In genomic region chr17:43389022-43389947, GRCh38 we compare ENCODE assay signal across 1 cellular context.
TF ChIP-seq lines count a peak whose summit lies in the region.

No MANE protein-coding gene starts in this region.

TF ChIP-seq in K562, 482 proteins besides CTCF, POLR2A, EP300 and RAD21 (continued from another document):
- TF ChIP-seq, protein P1, sequence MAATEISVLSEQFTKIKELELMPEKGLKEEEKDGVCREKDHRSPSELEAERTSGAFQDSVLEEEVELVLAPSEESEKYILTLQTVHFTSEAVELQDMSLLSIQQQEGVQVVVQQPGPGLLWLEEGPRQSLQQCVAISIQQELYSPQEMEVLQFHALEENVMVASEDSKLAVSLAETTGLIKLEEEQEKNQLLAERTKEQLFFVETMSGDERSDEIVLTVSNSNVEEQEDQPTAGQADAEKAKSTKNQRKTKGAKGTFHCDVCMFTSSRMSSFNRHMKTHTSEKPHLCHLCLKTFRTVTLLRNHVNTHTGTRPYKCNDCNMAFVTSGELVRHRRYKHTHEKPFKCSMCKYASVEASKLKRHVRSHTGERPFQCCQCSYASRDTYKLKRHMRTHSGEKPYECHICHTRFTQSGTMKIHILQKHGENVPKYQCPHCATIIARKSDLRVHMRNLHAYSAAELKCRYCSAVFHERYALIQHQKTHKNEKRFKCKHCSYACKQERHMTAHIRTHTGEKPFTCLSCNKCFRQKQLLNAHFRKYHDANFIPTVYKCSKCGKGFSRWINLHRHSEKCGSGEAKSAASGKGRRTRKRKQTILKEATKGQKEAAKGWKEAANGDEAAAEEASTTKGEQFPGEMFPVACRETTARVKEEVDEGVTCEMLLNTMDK (IDR thresholded peaks at IDR 0.05; ENCODE audit: borderline replicate concordance, insufficient read depth, low read depth, low read length, poor library complexity, severe bottlenecking) = peak; percentile 98
- TF ChIP-seq NR2C2 (CRISPR knock-in tag; IDR thresholded peaks at IDR 0.05) = no peak
- peak; percentile 39; the same call in 1 of the 2 replicates for TF ChIP-seq NR2C2 (tag; IDR thresholded peaks at IDR 0.05)
- 0 out of 2 replicates have a peak, but pooled peaks have one; percentile 51 for TF ChIP-seq ZNF175 (CRISPR knock-in tag; IDR thresholded peaks at IDR 0.05; ENCODE audit: low read depth)
- TF ChIP-seq, protein P2, sequence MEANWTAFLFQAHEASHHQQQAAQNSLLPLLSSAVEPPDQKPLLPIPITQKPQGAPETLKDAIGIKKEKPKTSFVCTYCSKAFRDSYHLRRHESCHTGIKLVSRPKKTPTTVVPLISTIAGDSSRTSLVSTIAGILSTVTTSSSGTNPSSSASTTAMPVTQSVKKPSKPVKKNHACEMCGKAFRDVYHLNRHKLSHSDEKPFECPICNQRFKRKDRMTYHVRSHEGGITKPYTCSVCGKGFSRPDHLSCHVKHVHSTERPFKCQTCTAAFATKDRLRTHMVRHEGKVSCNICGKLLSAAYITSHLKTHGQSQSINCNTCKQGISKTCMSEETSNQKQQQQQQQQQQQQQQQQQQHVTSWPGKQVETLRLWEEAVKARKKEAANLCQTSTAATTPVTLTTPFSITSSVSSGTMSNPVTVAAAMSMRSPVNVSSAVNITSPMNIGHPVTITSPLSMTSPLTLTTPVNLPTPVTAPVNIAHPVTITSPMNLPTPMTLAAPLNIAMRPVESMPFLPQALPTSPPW (CRISPR knock-in tag; IDR thresholded peaks at IDR 0.05) = peak; percentile 63
- TF ChIP-seq NFRKB (IDR thresholded peaks at IDR 0.05; ENCODE audit: low read depth) = 0 out of 2 replicates have a peak, but pooled peaks have one; percentile 6
- peak; percentile 33; the same call in 1 of the 2 replicates for TF ChIP-seq SMC3 (conservative IDR thresholded peaks at IDR 0.05; ENCODE audit: insufficient read depth, low read depth, low read length)
- TF ChIP-seq HNRNPLL (IDR thresholded peaks at IDR 0.05; ENCODE audit: low read depth, low read length, poor library complexity, severe bottlenecking) = peak; percentile 68
- no peak for TF ChIP-seq ZNF77 (CRISPR knock-in tag; IDR thresholded peaks at IDR 0.05)
- peak; percentile 9; the same call in 1 of the 2 replicates for TF ChIP-seq JUN (IDR thresholded peaks at IDR 0.05; ENCODE audit: borderline replicate concordance, low read depth, low read length)
- no peak for TF ChIP-seq JUN (CRISPR knock-in tag; IDR thresholded peaks at IDR 0.05; ENCODE audit: borderline replicate concordance)
- TF ChIP-seq CXXC5 (CRISPR knock-in tag; IDR thresholded peaks at IDR 0.05) = peak; percentile 13; the same call in 1 of the 2 replicates
- TF ChIP-seq ZBTB26 (CRISPR knock-in tag; IDR thresholded peaks at IDR 0.05) = no peak
- TF ChIP-seq, protein P3, sequence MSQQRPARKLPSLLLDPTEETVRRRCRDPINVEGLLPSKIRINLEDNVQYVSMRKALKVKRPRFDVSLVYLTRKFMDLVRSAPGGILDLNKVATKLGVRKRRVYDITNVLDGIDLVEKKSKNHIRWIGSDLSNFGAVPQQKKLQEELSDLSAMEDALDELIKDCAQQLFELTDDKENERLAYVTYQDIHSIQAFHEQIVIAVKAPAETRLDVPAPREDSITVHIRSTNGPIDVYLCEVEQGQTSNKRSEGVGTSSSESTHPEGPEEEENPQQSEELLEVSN (IDR thresholded peaks at IDR 0.05; ENCODE audit: borderline replicate concordance in 1 of 2, extremely low read depth in 1 of 2, insufficient read depth in 1 of 2, insufficient read length in 1 of 2, low read depth in 1 of 2, low read length in 1 of 2, poor library complexity in 1 of 2, severe bottlenecking in 1 of 2) = peak in 1 of 2 experiments; percentile 34
- TF ChIP-seq ILF3 (IDR thresholded peaks at IDR 0.05; ENCODE audit: borderline replicate concordance) = no peak
- TF ChIP-seq TEAD4 (IDR thresholded peaks at IDR 0.05; ENCODE audit: low read length) = 0 out of 2 replicates have a peak, but pooled peaks have one; percentile 6
- TF ChIP-seq TEAD4 (CRISPR knock-in tag; IDR thresholded peaks at IDR 0.05; ENCODE audit: borderline replicate concordance) = no peak
